In genomic region chr22:29175312-29175835, GRCh38 we compare ENCODE assay signal across 11 cellular contexts. TPM values are rescaled to one million over a fixed set of nuclear protein-coding genes. Genes with fewer than 3 reads are reported as not detected.
"Had no signal": no experiment of that assay in that cellular context is flagged by ENCODE, and none has a peak within 500 bp of the region (broad histone marks: within the 10 kb centered on the region; RNA-seq: fewer than 3 reads in every experiment).

No MANE protein-coding gene starts in this region.

- H3K4me3 ChIP-seq: GM23338 had no signal

- H3K27ac ChIP-seq: HL-60 had no signal

- FAIRE-seq: H1, H54, HepG2 had no signal

- DNase-seq: H9, HCEC 1CT, HFFc6, KG1 had no signal

- H3K4me2 ChIP-seq: GM23338 had no signal

- ATAC-seq: GM23338, HepG2 had no signal

- H2AFZ ChIP-seq: GM23338 had no signal

RNA-seq across cellular contexts. Expression of gene EMID1, which starts 30.3 kb away (rescaled TPM):
- total RNA-seq: HFFc6, HT1080 had no signal
- polyA plus RNA-seq: IgD-negative memory B cell had no signal
